In genomic region chr14:37889087-37889486, GRCh38 we compare ENCODE assay signal across 19 cellular contexts.
DNase-seq lines count a peak whose midpoint lies in the region; ATAC-seq and TF ChIP-seq lines count a peak whose summit lies in the region.
"Had no signal": no experiment of that assay in that cellular context is flagged by ENCODE, and none has a peak within 500 bp of the region (broad histone marks: within the 10 kb centered on the region; RNA-seq: fewer than 3 reads in every experiment).

No MANE protein-coding gene starts in this region.

- POLR2A ChIA-PET in RWPE1 (lab: Yijun Ruan, JAX; ENCODE audit: low non-redundant PET): no interaction called here

- H3K27me3 ChIP-seq in BE2C: no peaks in the 10 kb centered on the region
- no peaks in the 10 kb centered on the region for H3K27me3 ChIP-seq in heart left ventricle
- H3K27me3 ChIP-seq: hepatocyte had no signal

- intact Hi-C loops in heart left ventricle (cut with DNase I): no loop called here

- no peak for TF ChIP-seq POLR2A in heart left ventricle (IDR thresholded peaks at IDR 0.05)

- no peak overlapping the region for H3K4me3 ChIP-seq in BE2C (ENCODE audit: low read depth, low read length)
- H3K4me3 ChIP-seq in LNCaP clone FGC (ENCODE audit: low read depth, low read length): no peak overlapping the region
- no peak overlapping the region for H3K4me3 ChIP-seq in heart left ventricle
- H3K4me3 ChIP-seq: hepatocyte had no signal

- DNase-seq in BE2C (peak; percentile 71), LNCaP clone FGC (ENCODE audit: low read depth) (peak; percentile 23), NCI-H69 (lab: John Stamatoyannopoulos, UW) (peak; percentile 97), heart left ventricle (peak in 4 of 5 donors; percentile 12 to 49 (median 35)), NCI-H526 (lab: John Stamatoyannopoulos, UW) (no peak), RWPE1 (ENCODE audit: low spot score) (no peak), middle frontal gyrus (ENCODE audit: extremely low spot score, low spot score) (no peak)
- DNase-seq: activated CD8-positive, alpha-beta memory T cell treated with anti-CD3 and anti-CD28 coated beads for 24 hours; cerebellar nuclear complex; KBM-7; kidney; midbrain; NCI-H1436; NK-92 treated with Interleukin-12 subunit alpha and Interleukin-12 subunit beta, amount 100 ng/mL, for 24 hours; stimulated activated CD4-positive, alpha-beta T cell treated with anti-CD3 and anti-CD28 coated beads, Interleukin-2, amount 100 ng/mL, for 24 hours; T-helper 17 cell had no signal

- H3K27ac ChIP-seq in heart left ventricle (no peak overlapping the region), RWPE1 (no peak overlapping the region)
- H3K27ac ChIP-seq: hepatocyte had no signal

- 15 to 18% (median 17%) methylated on average over 5 of the region's 5 CpGs for whole genome bisulfite sequencing in heart left ventricle, 4 donors

- CTCF ChIA-PET in RWPE1 (lab: Yijun Ruan, JAX): interaction anchor here (0.6 kb wide), 1 partner anchor 1135 kb away, joined by 3 read pairs; no protein-coding TSS in a partner anchor

- ATAC-seq in heart left ventricle (peak in 3 of 4 donors; percentile 39 to 66 (median 48)), GM18868 (IDR thresholded peaks at IDR 0.05; ENCODE audit: unreplicated experiment) (no peak)
- ATAC-seq: sciatic nerve, T-helper 17 cell had no signal

- H3K4me1 ChIP-seq in BE2C (peaks cover 6% of the 10 kb centered on the region), heart left ventricle (peaks cover 0 to 8% (median 2%) of the 10 kb centered on the region in 12 donors)

- TF ChIP-seq CTCF in BE2C (IDR thresholded peaks at IDR 0.05; ENCODE audit: low read depth, low read length): no peak
- TF ChIP-seq CTCF in LNCaP clone FGC (IDR thresholded peaks at IDR 0.05; ENCODE audit: control insufficient read depth, extremely low read depth, insufficient read depth): no peak
- no peak for TF ChIP-seq CTCF in heart left ventricle (IDR thresholded peaks at IDR 0.05)
- no peak for TF ChIP-seq CTCF in RWPE1 (conservative IDR thresholded peaks at IDR 0.05; ENCODE audit: low read depth)

- no peaks in the 10 kb centered on the region for H3K9me3 ChIP-seq in BE2C
- peaks cover 0 to 4% (median 0%) of the 10 kb centered on the region in 12 donors for H3K9me3 ChIP-seq in heart left ventricle

- no peaks in the 10 kb centered on the region for H3K36me3 ChIP-seq in BE2C
- no peaks in the 10 kb centered on the region for H3K36me3 ChIP-seq in heart left ventricle

Comparison
In these comparisons a context has a peak if more than half of its experiments do, and no peak if none do; other contexts are left out.
1. DNase-seq: peak in BE2C (single experiment), LNCaP clone FGC (single experiment), NCI-H69 (single experiment) and heart left ventricle (4 of 5); none in NCI-H526 (0 of 2), RWPE1 (single experiment) and middle frontal gyrus (single experiment).